29 cellular contexts compared by ENCODE assay signal in genomic region chr7:68235937-68236336, GRCh38.
DNase-seq lines count a peak whose midpoint lies in the region; ATAC-seq, FAIRE-seq and TF ChIP-seq lines count a peak whose summit lies in the region.
"Had no signal": no experiment of that assay in that cellular context is flagged by ENCODE, and none has a peak within 500 bp of the region (broad histone marks: within the 10 kb centered on the region; RNA-seq: fewer than 3 reads in every experiment).

No MANE protein-coding gene starts in this region.

- H3K4me1 ChIP-seq in A549 (no peaks in the 10 kb centered on the region), breast epithelium (no peaks in the 10 kb centered on the region)
- H3K4me1 ChIP-seq: SJCRH30 had no signal

- H3K4me3 ChIP-seq in A549 (no peak overlapping the region), breast epithelium (no peak overlapping the region)
- H3K4me3 ChIP-seq: MG63, PC-9, SJCRH30 had no signal

- ATAC-seq in A549 (no peak), HG03108 (IDR thresholded peaks at IDR 0.05; ENCODE audit: unreplicated experiment) (no peak)
- ATAC-seq: CD8-positive, alpha-beta T cell; HCT116; Right ventricle myocardium inferior had no signal

- intact Hi-C loops in breast epithelium (cut with DNase I; ENCODE audit: low total_unique reads) = loop anchor here (1.0 kb wide), 1 partner anchor 14 kb away; no protein-coding TSS in a partner anchor

- H3K27ac ChIP-seq in A549 (no peak overlapping the region), breast epithelium (no peak overlapping the region)
- H3K27ac ChIP-seq: PC-9, SJCRH30 had no signal

- POLR2A ChIA-PET in A549 (lab: Yijun Ruan, JAX) = no interaction called here

- CTCF ChIA-PET in A549 (lab: Yijun Ruan, JAX) = no interaction called here

- peaks cover under 1% of the 10 kb centered on the region; the same call in 2 of the 3 replicates for H3K9me3 ChIP-seq in A549
- H3K9me3 ChIP-seq in breast epithelium = peaks cover 0 to 3% of the 10 kb centered on the region in 2 donors
- H3K9me3 ChIP-seq: MG63, SJCRH30 had no signal

- H3K36me3 ChIP-seq in breast epithelium = no peaks in the 10 kb centered on the region
- H3K36me3 ChIP-seq: MG63, SJCRH30 had no signal

- WGBS in A549 (ENCODE audit: missing lambda C conversion rate) = 7% methylated on average over 1 of the region's 1 CpG

- H3K4me2 ChIP-seq in A549 = peak overlapping the region; percentile 21; the same call in 2 of the 3 replicates
- H3K4me2 ChIP-seq: PC-9 had no signal

- H3K27me3 ChIP-seq in breast epithelium = no peaks in the 10 kb centered on the region
- H3K27me3 ChIP-seq: MG63, SJCRH30 had no signal

- TF ChIP-seq CTCF in A549 (IDR thresholded peaks at IDR 0.05) (no peak), breast epithelium (IDR thresholded peaks at IDR 0.05) (no peak)

- TF ChIP-seq POLR2A in A549 (IDR thresholded peaks at IDR 0.05; ENCODE audit: low read length) (no peak), breast epithelium (IDR thresholded peaks at IDR 0.05) (no peak)

- no peak for FAIRE-seq in A549 (lab: Jason Lieb, UNC)
- FAIRE-seq: GM12891, HTR-8/SVneo had no signal

- in situ Hi-C loops in SK-MEL-5 (cut with HindIII; ENCODE audit: low pct_unique_long_range_greater_than_20kb, low sequenced_read_pairs) = no loop called here

- TF ChIP-seq EP300 in A549 (IDR thresholded peaks at IDR 0.05) = no peak

- no peak for TF ChIP-seq RAD21 in A549 (conservative IDR thresholded peaks at IDR 0.05 in 1 of 2, IDR thresholded peaks at IDR 0.05 in 1 of 2)

- DNase-seq in A549 (ENCODE audit: low read depth in 1 of 2, low spot score in 1 of 2) (peak in 1 of 2 experiments; percentile 27), M059J (ENCODE audit: low read depth) (peak; percentile 72), SK-MEL-5 (ENCODE audit: low read depth, low spot score) (peak; percentile 64), foreskin melanocyte (peak; percentile 86), breast epithelium (ENCODE audit: low spot score in 2 of 2) (no peak), mesenteric fat pad (ENCODE audit: low spot score) (no peak), nucleus accumbens (lab: John Stamatoyannopoulos, UW) (no peak)
- DNase-seq: 8988T; AML-193; C1 segment of cervical spinal cord; Calu3; CD8-positive, alpha-beta T cell; DMS79 treated with DMSO at 0.1 percent for 48 hours; GF-D8; KBM-7; MG63; NCI-H1694 treated with DMSO at 0.1 percent for 48 hours; NCI-H2081; NCI-H345; NCI-H524; NCI-H748 treated with DMSO at 0.1 percent for 48 hours; PC-9; SJCRH30; T-helper 1 cell had no signal

TF ChIP-seq in A549, 52 proteins besides CTCF, POLR2A, EP300 and RAD21:
- TF ChIP-seq ATOH8 (CRISPR knock-in tag; IDR thresholded peaks at IDR 0.05; ENCODE audit: low read depth) (no peak), FOSL2 (IDR thresholded peaks at IDR 0.05) (no peak), FOSL2 (CRISPR knock-in tag; IDR thresholded peaks at IDR 0.05) (peak; percentile 56)

Comparison
In these comparisons a context has a peak if more than half of its experiments do, and no peak if none do; other contexts are left out.
1. DNase-seq: peak in M059J (single experiment), SK-MEL-5 (single experiment) and foreskin melanocyte (single experiment); none in breast epithelium (0 of 2), mesenteric fat pad (single experiment) and nucleus accumbens (0 of 56).